Comparison of ENCODE assay signal across 2 cellular contexts in the genomic region with DNA sequence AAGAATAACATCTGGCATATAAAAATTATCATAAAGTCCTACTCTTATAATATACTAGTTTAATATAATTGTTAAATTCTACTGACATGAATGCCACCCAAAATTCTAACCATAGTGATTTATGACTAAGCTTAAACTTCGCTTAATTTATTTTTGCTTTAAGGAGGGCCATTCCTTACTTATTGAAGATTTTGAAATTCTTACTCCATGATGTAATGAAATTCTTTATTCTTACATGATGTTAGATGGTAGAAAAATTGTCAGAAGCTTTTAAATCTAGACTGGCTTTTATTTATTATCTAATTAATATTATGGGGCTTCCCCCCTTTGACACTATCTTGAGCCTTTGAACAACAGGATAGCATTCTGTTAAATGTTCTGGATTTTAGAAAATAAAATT.
TF ChIP-seq lines count a peak whose summit lies in the region.

No MANE protein-coding gene starts in this region.

TF ChIP-seq in SK-N-SH treated with all-trans-retinoic acid at 6 μM for 48 hours, 23 proteins besides CTCF, POLR2A, EP300 and RAD21:
- TF ChIP-seq ESRRG (CRISPR knock-in tag; IDR thresholded peaks at IDR 0.05) (no peak), ZNF70 (CRISPR knock-in tag; IDR thresholded peaks at IDR 0.05) (no peak), BACH2 (CRISPR knock-in tag; IDR thresholded peaks at IDR 0.05; ENCODE audit: borderline replicate concordance) (no peak), ISL1 (CRISPR knock-in tag; IDR thresholded peaks at IDR 0.05) (peak; percentile 72; the same call in 1 of the 2 replicates), TCF4 (CRISPR knock-in tag; IDR thresholded peaks at IDR 0.05; ENCODE audit: borderline replicate concordance) (no peak), ARNTL (CRISPR knock-in tag; IDR thresholded peaks at IDR 0.05; ENCODE audit: borderline replicate concordance, low read depth) (no peak), GLIS3 (CRISPR knock-in tag; IDR thresholded peaks at IDR 0.05) (no peak)
- TF ChIP-seq, protein P1, sequence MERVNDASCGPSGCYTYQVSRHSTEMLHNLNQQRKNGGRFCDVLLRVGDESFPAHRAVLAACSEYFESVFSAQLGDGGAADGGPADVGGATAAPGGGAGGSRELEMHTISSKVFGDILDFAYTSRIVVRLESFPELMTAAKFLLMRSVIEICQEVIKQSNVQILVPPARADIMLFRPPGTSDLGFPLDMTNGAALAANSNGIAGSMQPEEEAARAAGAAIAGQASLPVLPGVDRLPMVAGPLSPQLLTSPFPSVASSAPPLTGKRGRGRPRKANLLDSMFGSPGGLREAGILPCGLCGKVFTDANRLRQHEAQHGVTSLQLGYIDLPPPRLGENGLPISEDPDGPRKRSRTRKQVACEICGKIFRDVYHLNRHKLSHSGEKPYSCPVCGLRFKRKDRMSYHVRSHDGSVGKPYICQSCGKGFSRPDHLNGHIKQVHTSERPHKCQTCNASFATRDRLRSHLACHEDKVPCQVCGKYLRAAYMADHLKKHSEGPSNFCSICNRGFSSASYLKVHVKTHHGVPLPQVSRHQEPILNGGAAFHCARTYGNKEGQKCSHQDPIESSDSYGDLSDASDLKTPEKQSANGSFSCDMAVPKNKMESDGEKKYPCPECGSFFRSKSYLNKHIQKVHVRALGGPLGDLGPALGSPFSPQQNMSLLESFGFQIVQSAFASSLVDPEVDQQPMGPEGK (CRISPR knock-in tag; IDR thresholded peaks at IDR 0.05; ENCODE audit: borderline replicate concordance), result no peak

TF ChIP-seq in SK-N-SH, 30 proteins besides CTCF, POLR2A, EP300 and RAD21:
- TF ChIP-seq, protein P2, sequence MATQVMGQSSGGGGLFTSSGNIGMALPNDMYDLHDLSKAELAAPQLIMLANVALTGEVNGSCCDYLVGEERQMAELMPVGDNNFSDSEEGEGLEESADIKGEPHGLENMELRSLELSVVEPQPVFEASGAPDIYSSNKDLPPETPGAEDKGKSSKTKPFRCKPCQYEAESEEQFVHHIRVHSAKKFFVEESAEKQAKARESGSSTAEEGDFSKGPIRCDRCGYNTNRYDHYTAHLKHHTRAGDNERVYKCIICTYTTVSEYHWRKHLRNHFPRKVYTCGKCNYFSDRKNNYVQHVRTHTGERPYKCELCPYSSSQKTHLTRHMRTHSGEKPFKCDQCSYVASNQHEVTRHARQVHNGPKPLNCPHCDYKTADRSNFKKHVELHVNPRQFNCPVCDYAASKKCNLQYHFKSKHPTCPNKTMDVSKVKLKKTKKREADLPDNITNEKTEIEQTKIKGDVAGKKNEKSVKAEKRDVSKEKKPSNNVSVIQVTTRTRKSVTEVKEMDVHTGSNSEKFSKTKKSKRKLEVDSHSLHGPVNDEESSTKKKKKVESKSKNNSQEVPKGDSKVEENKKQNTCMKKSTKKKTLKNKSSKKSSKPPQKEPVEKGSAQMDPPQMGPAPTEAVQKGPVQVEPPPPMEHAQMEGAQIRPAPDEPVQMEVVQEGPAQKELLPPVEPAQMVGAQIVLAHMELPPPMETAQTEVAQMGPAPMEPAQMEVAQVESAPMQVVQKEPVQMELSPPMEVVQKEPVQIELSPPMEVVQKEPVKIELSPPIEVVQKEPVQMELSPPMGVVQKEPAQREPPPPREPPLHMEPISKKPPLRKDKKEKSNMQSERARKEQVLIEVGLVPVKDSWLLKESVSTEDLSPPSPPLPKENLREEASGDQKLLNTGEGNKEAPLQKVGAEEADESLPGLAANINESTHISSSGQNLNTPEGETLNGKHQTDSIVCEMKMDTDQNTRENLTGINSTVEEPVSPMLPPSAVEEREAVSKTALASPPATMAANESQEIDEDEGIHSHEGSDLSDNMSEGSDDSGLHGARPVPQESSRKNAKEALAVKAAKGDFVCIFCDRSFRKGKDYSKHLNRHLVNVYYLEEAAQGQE (IDR thresholded peaks at IDR 0.05; ENCODE audit: low read depth, low read length), result no peak
- TF ChIP-seq ELF1 (IDR thresholded peaks at IDR 0.05), result no peak
- no peak for TF ChIP-seq RFX5 (IDR thresholded peaks at IDR 0.05; ENCODE audit: low read length)
- TF ChIP-seq RCOR1 (IDR thresholded peaks at IDR 0.05; ENCODE audit: low read length), result no peak
- TF ChIP-seq MEF2A (IDR thresholded peaks at IDR 0.05; ENCODE audit: borderline replicate concordance, low read depth), result no peak
- no peak for TF ChIP-seq FOXM1 (IDR thresholded peaks at IDR 0.05; ENCODE audit: low read depth)
- TF ChIP-seq, protein P3, sequence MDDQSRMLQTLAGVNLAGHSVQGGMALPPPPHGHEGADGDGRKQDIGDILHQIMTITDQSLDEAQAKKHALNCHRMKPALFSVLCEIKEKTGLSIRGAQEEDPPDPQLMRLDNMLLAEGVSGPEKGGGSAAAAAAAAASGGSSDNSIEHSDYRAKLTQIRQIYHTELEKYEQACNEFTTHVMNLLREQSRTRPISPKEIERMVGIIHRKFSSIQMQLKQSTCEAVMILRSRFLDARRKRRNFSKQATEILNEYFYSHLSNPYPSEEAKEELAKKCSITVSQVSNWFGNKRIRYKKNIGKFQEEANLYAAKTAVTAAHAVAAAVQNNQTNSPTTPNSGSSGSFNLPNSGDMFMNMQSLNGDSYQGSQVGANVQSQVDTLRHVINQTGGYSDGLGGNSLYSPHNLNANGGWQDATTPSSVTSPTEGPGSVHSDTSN (IDR thresholded peaks at IDR 0.05), result no peak
- no peak for TF ChIP-seq POLR2AphosphoS5 (IDR thresholded peaks at IDR 0.05; ENCODE audit: low read depth, low read length)
- TF ChIP-seq MXI1 (IDR thresholded peaks at IDR 0.05; ENCODE audit: low read depth, low read length), result no peak
- TF ChIP-seq EZH2phosphoT487 (IDR thresholded peaks at IDR 0.05; ENCODE audit: borderline replicate concordance, low read depth), result no peak
- no peak for TF ChIP-seq RXRA (IDR thresholded peaks at IDR 0.05; ENCODE audit: borderline replicate concordance, low read depth)
- no peak for TF ChIP-seq TCF12 (IDR thresholded peaks at IDR 0.05)
- no peak for TF ChIP-seq SMC3 (IDR thresholded peaks at IDR 0.05; ENCODE audit: low read depth, low read length)
- TF ChIP-seq CHD2 (IDR thresholded peaks at IDR 0.05; ENCODE audit: low read length, partially characterized antibody), result no peak
- no peak for TF ChIP-seq SIN3A (IDR thresholded peaks at IDR 0.05; ENCODE audit: borderline replicate concordance, low read depth, low read length)
- TF ChIP-seq ZBTB33 (IDR thresholded peaks at IDR 0.05; ENCODE audit: borderline replicate concordance, low read depth), result no peak
